ENCODE assay signal across 1 cellular context in genomic region chr18:75364512-75364911, GRCh38.
TF ChIP-seq lines count a peak whose summit lies in the region.

No MANE protein-coding gene starts in this region.

TF ChIP-seq in HCT116, 20 proteins besides CTCF, POLR2A, EP300 and RAD21 (continued from another document):
- TF ChIP-seq YY1 (IDR thresholded peaks at IDR 0.05; ENCODE audit: extremely low read depth, insufficient replicate concordance, low read depth, low read length) = no peak
- no peak for TF ChIP-seq EZH2phosphoT487 (IDR thresholded peaks at IDR 0.05; ENCODE audit: borderline replicate concordance)
- TF ChIP-seq CBX3 (IDR thresholded peaks at IDR 0.05; ENCODE audit: low read depth) = no peak
- no peak for TF ChIP-seq SIN3A (IDR thresholded peaks at IDR 0.05; ENCODE audit: low read depth)
- TF ChIP-seq REST (IDR thresholded peaks at IDR 0.05; ENCODE audit: low read depth) = no peak
- TF ChIP-seq CEBPB (IDR thresholded peaks at IDR 0.05; ENCODE audit: low read depth) = no peak
